ENCODE assay signal across 13 cellular contexts in the genomic region with DNA sequence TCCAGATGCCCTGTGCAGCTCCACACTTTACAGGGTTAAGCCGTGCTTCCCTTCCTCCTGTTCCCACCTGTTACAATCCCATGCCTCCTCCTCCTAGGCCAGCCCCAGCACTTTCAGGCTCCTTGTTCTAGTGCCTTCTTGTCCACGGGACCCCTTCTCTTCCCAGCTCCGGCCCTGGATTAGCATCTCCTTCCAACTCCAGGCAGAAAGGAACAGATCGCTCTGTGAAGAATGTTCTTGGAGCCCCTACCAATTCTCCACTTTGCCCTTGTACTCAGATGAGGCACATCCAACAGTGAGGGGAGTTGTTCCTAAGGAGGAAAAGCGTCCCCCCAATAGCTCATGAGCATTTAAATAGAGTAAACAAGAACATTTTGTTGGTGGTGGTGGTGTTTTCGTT.
DNase-seq lines count a peak whose midpoint lies in the region; ATAC-seq, FAIRE-seq and TF ChIP-seq lines count a peak whose summit lies in the region.
"Had no signal": no experiment of that assay in that cellular context is flagged by ENCODE, and none has a peak within 500 bp of the region (broad histone marks: within the 10 kb centered on the region; RNA-seq: fewer than 3 reads in every experiment).

No MANE protein-coding gene starts in this region.

- TF ChIP-seq RAD21 in IMR-90 (IDR thresholded peaks at IDR 0.05; ENCODE audit: low read length) (no peak), H1 (IDR thresholded peaks at IDR 0.05 in 1 of 2, conservative IDR thresholded peaks at IDR 0.05 in 1 of 2; ENCODE audit: low read depth in 2 of 2, low read length in 2 of 2) (no peak)

- TF ChIP-seq POLR2A in IMR-90 (IDR thresholded peaks at IDR 0.05; ENCODE audit: low read depth, low read length): no peak
- TF ChIP-seq POLR2A in H1 (IDR thresholded peaks at IDR 0.05; ENCODE audit: control extremely low read depth in 1 of 2, low read depth in 2 of 2, low read length in 2 of 2): no peak

- no peak for ATAC-seq in IMR-90 (ENCODE audit: low read depth)
- no peak for ATAC-seq in activated naive CD8-positive, alpha-beta T cell treated with anti-CD3 and anti-CD28 coated beads, Interleukin-2, amount 50 U/mL, for 24 hours
- no peak for ATAC-seq in stimulated activated effector memory CD8-positive, alpha-beta T cell treated with anti-CD3 and anti-CD28 coated beads, Interleukin-12 subunit alpha, Interleukin-12 subunit beta, amount 100 ng/mL, for 72 hours
- no peak for ATAC-seq in activated naive CD4-positive, alpha-beta T cell treated with anti-CD3 and anti-CD28 coated beads, Interleukin-2, amount 50 U/mL, for 72 hours

- CTCF ChIA-PET in IMR-90 (lab: Yijun Ruan, JAX): interaction anchor here (0.6 to 1.3 kb wide), 2 partner anchors 19 to 65 kb away, joined by 3 read pairs; no protein-coding TSS in a partner anchor
- CTCF ChIA-PET in H1 (lab: Charles Lee; ENCODE audit: partially characterized antibody): interaction anchor here (0.7 to 7.9 kb wide), 44 partner anchors 9 to 261 kb away, joined by 3 to 59 read pairs (median 4); partner anchors contain the start of gene CABLES1

- H3K79me1 ChIP-seq in IMR-90 (ENCODE audit: low read depth in 1 of 2, low read length in 2 of 2) (peaks cover 12 to 57% of the 10 kb centered on the region in 2 experiments; a peak in 3 of 4 replicates), H1 (ENCODE audit: low read depth, low read length) (peaks cover 8% of the 10 kb centered on the region; the same call in 1 of the 2 replicates)

- H3K27ac Mint-ChIP-seq in activated naive CD8-positive, alpha-beta T cell treated with anti-CD3 and anti-CD28 coated beads, Interleukin-2, amount 50 U/mL, for 24 hours: peak overlapping the region; percentile 90
- peak overlapping the region; percentile 17 for H3K27ac Mint-ChIP-seq in stimulated activated effector memory CD8-positive, alpha-beta T cell treated with anti-CD3 and anti-CD28 coated beads, Interleukin-12 subunit alpha, Interleukin-12 subunit beta, amount 100 ng/mL, for 72 hours
- H3K27ac Mint-ChIP-seq in nephron progenitor cell: no peak overlapping the region
- H3K27ac Mint-ChIP-seq in activated naive CD4-positive, alpha-beta T cell treated with anti-CD3 and anti-CD28 coated beads, Interleukin-2, amount 50 U/mL, for 72 hours: peak overlapping the region in 1 of 2 donors; percentile 77
- H3K27ac Mint-ChIP-seq: CD4-positive, alpha-beta memory T cell had no signal

- no peak overlapping the region for H4K8ac ChIP-seq in IMR-90 (ENCODE audit: low read depth in 2 of 2, low read length in 2 of 2)
- H4K8ac ChIP-seq in H1 (ENCODE audit: extremely low read depth, insufficient read depth, low read length): no peak overlapping the region

- H2BK5ac ChIP-seq in IMR-90 (ENCODE audit: low read depth, low read length, poor library complexity, severe bottlenecking) (no peak overlapping the region), H1 (ENCODE audit: low read depth, low read length) (0 out of 2 replicates have a peak overlapping the region, but pooled peaks have one; percentile 11)

- H3K27me3 Mint-ChIP-seq in activated naive CD8-positive, alpha-beta T cell treated with anti-CD3 and anti-CD28 coated beads, Interleukin-2, amount 50 U/mL, for 24 hours: peaks cover 2% of the 10 kb centered on the region
- no peaks in the 10 kb centered on the region for H3K27me3 Mint-ChIP-seq in nephron progenitor cell (ENCODE audit: low read depth, poor library complexity)

- H2BK15ac ChIP-seq in IMR-90 (ENCODE audit: low read depth, low read length) (no peak overlapping the region), H1 (ENCODE audit: low read length) (no peak overlapping the region)

- H3K4me1 ChIP-seq in IMR-90 (ENCODE audit: control insufficient read depth, insufficient read depth, low read length) (peaks cover 23% of the 10 kb centered on the region), H1 (replicated peaks in 1 of 4; ENCODE audit: control insufficient read depth in 3 of 4, insufficient read depth in 4 of 4, low read length in 3 of 4) (no peaks in the 10 kb centered on the region)

- H3K4me3 Mint-ChIP-seq in activated naive CD8-positive, alpha-beta T cell treated with anti-CD3 and anti-CD28 coated beads, Interleukin-2, amount 50 U/mL, for 24 hours: no peak overlapping the region
- no peak overlapping the region for H3K4me3 Mint-ChIP-seq in stimulated activated effector memory CD8-positive, alpha-beta T cell treated with anti-CD3 and anti-CD28 coated beads, Interleukin-12 subunit alpha, Interleukin-12 subunit beta, amount 100 ng/mL, for 72 hours
- no peak overlapping the region for H3K4me3 Mint-ChIP-seq in nephron progenitor cell
- H3K4me3 Mint-ChIP-seq: CD4-positive, alpha-beta memory T cell had no signal

- no peak for FAIRE-seq in H1 (lab: Jason Lieb, UNC)

- BruUV-seq in IMR-90 (replicated peaks; lab: Mats Ljungman, UMichigan): no TSS peak

- no peak for DNase-seq in IMR-90
- no peak for DNase-seq in activated naive CD8-positive, alpha-beta T cell treated with anti-CD3 and anti-CD28 coated beads, Interleukin-2, amount 50 U/mL, for 24 hours
- no peak for DNase-seq in H1 (ENCODE audit: low read depth in 1 of 2, low spot score in 2 of 2)
- DNase-seq in stimulated activated effector memory CD8-positive, alpha-beta T cell treated with anti-CD3 and anti-CD28 coated beads, Interleukin-12 subunit alpha, Interleukin-12 subunit beta, amount 100 ng/mL, for 72 hours (ENCODE audit: low spot score in 2 of 2): no peak
- no peak for DNase-seq in nephron progenitor cell
- no peak for DNase-seq in NCI-H748 treated with DMSO at 0.1 percent for 48 hours (lab: John Stamatoyannopoulos, UW)
- no peak for DNase-seq in activated naive CD4-positive, alpha-beta T cell treated with anti-CD3 and anti-CD28 coated beads, Interleukin-2, amount 50 U/mL, for 72 hours (ENCODE audit: low spot score in 2 of 2)
- DNase-seq: CD4-positive, alpha-beta memory T cell; NCI-H1930; NCI-H446; NCI-H774 had no signal

- H4K91ac ChIP-seq in IMR-90 (ENCODE audit: insufficient read depth, low read depth, low read length) (no peak overlapping the region), H1 (replicated peaks; ENCODE audit: insufficient read length, low read length) (no peak overlapping the region)

- peak overlapping the region; percentile 12; the same call in 1 of the 2 replicates for H3K4ac ChIP-seq in IMR-90 (ENCODE audit: low read depth, low read length)
- H3K4ac ChIP-seq in H1 (replicated peaks; ENCODE audit: insufficient read length, low read depth, low read length): no peak overlapping the region

- H3K56ac ChIP-seq in IMR-90 (ENCODE audit: extremely low read depth, insufficient read depth, low read length): no peak overlapping the region
- H3K56ac ChIP-seq in H1 (replicated peaks; ENCODE audit: insufficient read length, low read depth, low read length): no peak overlapping the region

- POLR2A ChIA-PET in IMR-90 (lab: Charles Lee; ENCODE audit: unreplicated experiment): no interaction called here
- POLR2A ChIA-PET in H1 (lab: Charles Lee; ENCODE audit: partially characterized antibody): interaction anchor here (0.8 kb wide), 1 partner anchor 74 kb away, joined by 3 read pairs; no protein-coding TSS in a partner anchor

- intact Hi-C loops in IMR-90 (cut with micrococcal nuclease): loop anchor here (5.0 kb wide), 3 partner anchors 71 to 176 kb away; partner anchors contain the start of gene CABLES1

- H3K36me3 Mint-ChIP-seq in activated naive CD8-positive, alpha-beta T cell treated with anti-CD3 and anti-CD28 coated beads, Interleukin-2, amount 50 U/mL, for 24 hours (ENCODE audit: low read depth): peaks cover 38% of the 10 kb centered on the region
- H3K36me3 Mint-ChIP-seq in stimulated activated effector memory CD8-positive, alpha-beta T cell treated with anti-CD3 and anti-CD28 coated beads, Interleukin-12 subunit alpha, Interleukin-12 subunit beta, amount 100 ng/mL, for 72 hours: no peaks in the 10 kb centered on the region
- peaks cover 74% of the 10 kb centered on the region for H3K36me3 Mint-ChIP-seq in nephron progenitor cell (ENCODE audit: low read depth)
- peaks cover 21 to 54% of the 10 kb centered on the region in 2 donors for H3K36me3 Mint-ChIP-seq in activated naive CD4-positive, alpha-beta T cell treated with anti-CD3 and anti-CD28 coated beads, Interleukin-2, amount 50 U/mL, for 72 hours
- H3K36me3 Mint-ChIP-seq: CD4-positive, alpha-beta memory T cell had no signal

- H3K4me2 ChIP-seq in IMR-90 (ENCODE audit: low read depth, low read length) (no peak overlapping the region), H1 (ENCODE audit: insufficient read depth in 1 of 2, low read depth in 2 of 2, low read length in 2 of 2) (no peak overlapping the region)

- in situ Hi-C loops in IMR-90 (cut with MboI; ENCODE audit: low sequenced_read_pairs): no loop called here

- H3K23me2 ChIP-seq in H1 (ENCODE audit: low read depth, low read length): no peaks in the 10 kb centered on the region

- H3K27ac ChIP-seq in IMR-90 (ENCODE audit: insufficient read depth, low read length) (no peak overlapping the region), H1 (ENCODE audit: low read depth, low read length) (no peak overlapping the region)
- H3K27ac ChIP-seq: RWPE1, SJSA1 had no signal

- peaks cover 58% of the 10 kb centered on the region for H3K4me1 Mint-ChIP-seq in activated naive CD8-positive, alpha-beta T cell treated with anti-CD3 and anti-CD28 coated beads, Interleukin-2, amount 50 U/mL, for 24 hours
- peaks cover 33% of the 10 kb centered on the region for H3K4me1 Mint-ChIP-seq in stimulated activated effector memory CD8-positive, alpha-beta T cell treated with anti-CD3 and anti-CD28 coated beads, Interleukin-12 subunit alpha, Interleukin-12 subunit beta, amount 100 ng/mL, for 72 hours
- H3K4me1 Mint-ChIP-seq in nephron progenitor cell: peaks cover 18% of the 10 kb centered on the region

- no peak for TF ChIP-seq CTCF in IMR-90 (conservative IDR thresholded peaks at IDR 0.05; ENCODE audit: low read depth, low read length)
- TF ChIP-seq CTCF in H1 (IDR thresholded peaks at IDR 0.05; ENCODE audit: control extremely low read depth in 1 of 3, insufficient read depth in 1 of 3, low read depth in 1 of 3, low read length in 3 of 3): no peak
- TF ChIP-seq CTCF in nephron progenitor cell (IDR thresholded peaks at IDR 0.05): no peak

- H3K9me3 ChIP-seq in IMR-90 (ENCODE audit: control insufficient read depth, insufficient read depth, low read length) (peaks cover 7% of the 10 kb centered on the region), H1 (ENCODE audit: insufficient read depth in 2 of 2, low read depth in 1 of 2, low read length in 1 of 2) (no peaks in the 10 kb centered on the region; a peak in 1 of 4 replicates)

- H2BK12ac ChIP-seq in H1 (ENCODE audit: low read depth, low read length): no peak overlapping the region

- no peak overlapping the region for H3K14ac ChIP-seq in IMR-90 (replicated peaks; ENCODE audit: low read depth, low read length)
- H3K14ac ChIP-seq in H1 (ENCODE audit: insufficient read length): no peak overlapping the region

- peaks cover 39% of the 10 kb centered on the region for H3K9me1 ChIP-seq in IMR-90 (ENCODE audit: insufficient read depth, low read length)

- H3K4me3 ChIP-seq in IMR-90 (ENCODE audit: insufficient read depth, low read depth, low read length): no peak overlapping the region
- H3K4me3 ChIP-seq in H1 (ENCODE audit: extremely low read depth in 1 of 4, insufficient read depth in 2 of 4, low read depth in 3 of 4, low read length in 4 of 4): no peak overlapping the region
- H3K4me3 ChIP-seq: SJSA1 had no signal

- H2AK9ac ChIP-seq in IMR-90 (replicated peaks; ENCODE audit: low read depth, low read length, poor library complexity): no peak overlapping the region

- H4K5ac ChIP-seq in IMR-90 (ENCODE audit: low read depth, low read length) (no peak overlapping the region), H1 (ENCODE audit: insufficient read length, low read depth, low read length) (no peak overlapping the region)

- H4K20me1 ChIP-seq in IMR-90 (ENCODE audit: insufficient read depth, low read length) (peaks cover 3% of the 10 kb centered on the region), H1 (replicated peaks in 1 of 2; ENCODE audit: control insufficient read depth in 1 of 2, insufficient read depth in 2 of 2, low read length in 2 of 2) (peaks cover 0 to 2% of the 10 kb centered on the region in 2 experiments)

- H3K36me3 ChIP-seq in IMR-90 (ENCODE audit: control insufficient read depth, insufficient read depth, low read length) (peaks cover 38% of the 10 kb centered on the region), H1 (ENCODE audit: control insufficient read depth in 2 of 4, insufficient read depth in 4 of 4, low read length in 3 of 4) (peaks cover 0 to 8% (median 5%) of the 10 kb centered on the region in 4 experiments; a peak in 5 of 8 replicates)

- H3K9ac ChIP-seq in IMR-90 (ENCODE audit: low read depth, low read length) (no peak overlapping the region), H1 (replicated peaks in 1 of 4; ENCODE audit: extremely low read depth in 1 of 4, low read depth in 3 of 4, low read length in 3 of 4) (no peak overlapping the region)

- no peak for TF ChIP-seq EP300 in H1 (IDR thresholded peaks at IDR 0.05; ENCODE audit: borderline replicate concordance in 1 of 2, low read depth in 2 of 2, low read length in 2 of 2)

- H2BK20ac ChIP-seq in IMR-90 (ENCODE audit: low read depth, low read length) (no peak overlapping the region), H1 (ENCODE audit: low read length) (no peak overlapping the region)

- dilution Hi-C loops in IMR-90 (cut with HindIII; ENCODE audit: low sequenced_read_pairs, unreplicated experiment): no loop called here

- H2BK120ac ChIP-seq in IMR-90 (ENCODE audit: low read depth, low read length): no peak overlapping the region
- no peak overlapping the region for H2BK120ac ChIP-seq in H1 (replicated peaks; ENCODE audit: low read depth, low read length)

- H2AK5ac ChIP-seq in IMR-90 (ENCODE audit: low read depth, low read length): peak overlapping the region; percentile 23; the same call in 1 of the 2 replicates
- no peak overlapping the region for H2AK5ac ChIP-seq in H1 (ENCODE audit: low read depth, low read length)

- no peak overlapping the region for H2AFZ ChIP-seq in IMR-90 (replicated peaks; ENCODE audit: low read length, poor library complexity)
- no peak overlapping the region for H2AFZ ChIP-seq in H1 (ENCODE audit: low read length)

- H3K79me2 ChIP-seq in H1 (ENCODE audit: control insufficient read depth in 1 of 2, insufficient read depth in 2 of 2, low read length in 2 of 2): no peaks in the 10 kb centered on the region

- H3K18ac ChIP-seq in IMR-90 (ENCODE audit: low read depth, low read length): no peak overlapping the region
- no peak overlapping the region for H3K18ac ChIP-seq in H1 (ENCODE audit: extremely low read depth, low read length)

- WGBS in IMR-90 (ENCODE audit: extremely low coverage in 2 of 2, insufficient read length in 1 of 2), 2 experiments: no CpG with 5 or more reads among the region's 6 CpGs
- WGBS in H1 (ENCODE audit: extremely low coverage in 1 of 2, insufficient coverage in 1 of 2, insufficient read length in 1 of 2, insufficient replicate concordance in 2 of 2, low coverage in 1 of 2, low lambda C conversion rate in 2 of 2, missing lambda C conversion rate in 1 of 2), 2 experiments: 93% methylated on average over 6 of the region's 6 CpGs; no CpG with 5 or more reads in 1 of the 2 experiments

- H3K9me3 Mint-ChIP-seq in activated naive CD8-positive, alpha-beta T cell treated with anti-CD3 and anti-CD28 coated beads, Interleukin-2, amount 50 U/mL, for 24 hours: peaks cover 18% of the 10 kb centered on the region
- peaks cover 7% of the 10 kb centered on the region for H3K9me3 Mint-ChIP-seq in stimulated activated effector memory CD8-positive, alpha-beta T cell treated with anti-CD3 and anti-CD28 coated beads, Interleukin-12 subunit alpha, Interleukin-12 subunit beta, amount 100 ng/mL, for 72 hours
- H3K9me3 Mint-ChIP-seq in nephron progenitor cell: peaks cover 15% of the 10 kb centered on the region
- peaks cover 10 to 21% of the 10 kb centered on the region in 2 donors for H3K9me3 Mint-ChIP-seq in activated naive CD4-positive, alpha-beta T cell treated with anti-CD3 and anti-CD28 coated beads, Interleukin-2, amount 50 U/mL, for 72 hours

- no peaks in the 10 kb centered on the region for H3K27me3 ChIP-seq in IMR-90 (ENCODE audit: control insufficient read depth, insufficient read depth, low read length)
- H3K27me3 ChIP-seq in H1 (replicated peaks in 1 of 4; ENCODE audit: control insufficient read depth in 3 of 4, extremely low read depth in 1 of 4, insufficient read depth in 3 of 4, low read length in 3 of 4): no peaks in the 10 kb centered on the region
- H3K27me3 ChIP-seq: SJSA1 had no signal

- H3K23ac ChIP-seq in IMR-90 (ENCODE audit: low read depth, low read length): no peak overlapping the region
- no peak overlapping the region for H3K23ac ChIP-seq in H1 (ENCODE audit: insufficient read length)
